Comparison of ENCODE assay signal across 24 cellular contexts in genomic region chr21:45084121-45084520, GRCh38. TPM values are rescaled to one million over a fixed set of nuclear protein-coding genes. Genes with fewer than 3 reads are reported as not detected.
DNase-seq lines count a peak whose midpoint lies in the region; ATAC-seq and TF ChIP-seq lines count a peak whose summit lies in the region.
"Had no signal": no experiment of that assay in that cellular context is flagged by ENCODE, and none has a peak within 500 bp of the region (broad histone marks: within the 10 kb centered on the region; RNA-seq: fewer than 3 reads in every experiment).

No MANE protein-coding gene starts in this region.

- H3K36me3 ChIP-seq in ascending aorta (peaks cover 9 to 15% of the 10 kb centered on the region in 2 donors), tibial artery (peaks cover 10 to 18% (median 14%) of the 10 kb centered on the region in 3 donors)
- H3K36me3 ChIP-seq: adrenal gland, breast epithelium, colonic mucosa had no signal

- intact Hi-C loops in ascending aorta (cut with DNase I), result no loop called here
- intact Hi-C loops in tibial artery (cut with DNase I; ENCODE audit: low total_unique reads), result loop anchor here (5.0 kb wide), 1 partner anchor 43 kb away; no protein-coding TSS in a partner anchor

- H3K4me1 ChIP-seq in ascending aorta (peaks cover 6 to 26% of the 10 kb centered on the region in 2 donors), tibial artery (peaks cover 0 to 100% (median 75%) of the 10 kb centered on the region in 4 donors)
- H3K4me1 ChIP-seq: breast epithelium, colonic mucosa had no signal

- DNase-seq in stimulated activated CD4-positive, alpha-beta T cell treated with anti-CD3 and anti-CD28 coated beads, Interleukin-15, amount 100 ng/mL, for 24 hours, result peak; percentile 31
- no peak for DNase-seq in stimulated activated CD4-positive, alpha-beta T cell treated with anti-CD3 and anti-CD28 coated beads, Interleukin-4, amount 100 ng/mL, for 4 hours
- no peak for DNase-seq in T-helper 2 cell treated with Interferon-gamma antibody and Interleukin-4, amounts not matched to agents 5 μg/mL and 100 μg/mL, for 36 hours (ENCODE audit: low spot score)
- DNase-seq in ascending aorta (ENCODE audit: low spot score in 2 of 2), result no peak
- DNase-seq in tibial artery, result no peak
- DNase-seq: colonic mucosa; COR-L47; H9; kidney; NCI-H1694; NCI-H526 treated with DMSO at 0.1 percent for 48 hours; nucleus accumbens; SK-N-SH; stimulated activated CD4-positive, alpha-beta T cell treated with anti-CD3 and anti-CD28 coated beads, Interleukin-1b, Interleukin-23, amount 100 ng/mL, for 48 hours; T-helper 9 cell had no signal

- peak overlapping the region; percentile 73 for H3K27ac Mint-ChIP-seq in T-helper 2 cell treated with Interferon-gamma antibody and Interleukin-4, amounts not matched to agents 5 μg/mL and 100 μg/mL, for 36 hours
- H3K27ac Mint-ChIP-seq: stimulated activated memory B cell treated with anti-CD40 and anti-IgM and Interleukin-4, amounts not matched to agents 10 μg/mL and 1 μg/mL and 100 μg/mL, for 72 hours had no signal

- H3K36me3 Mint-ChIP-seq in T-helper 2 cell treated with Interferon-gamma antibody and Interleukin-4, amounts not matched to agents 5 μg/mL and 100 μg/mL, for 36 hours (ENCODE audit: low read depth), result peaks cover 35% of the 10 kb centered on the region

- no peaks in the 10 kb centered on the region for H3K27me3 Mint-ChIP-seq in T-helper 2 cell treated with Interferon-gamma antibody and Interleukin-4, amounts not matched to agents 5 μg/mL and 100 μg/mL, for 36 hours (ENCODE audit: low read depth)
- H3K27me3 Mint-ChIP-seq: stimulated activated memory B cell treated with anti-CD40 and anti-IgM and Interleukin-4, amounts not matched to agents 10 μg/mL and 1 μg/mL and 100 μg/mL, for 72 hours had no signal

- no peak overlapping the region for H3K4me3 ChIP-seq in ascending aorta
- no peak overlapping the region for H3K4me3 ChIP-seq in tibial artery
- H3K4me3 ChIP-seq: adrenal gland, breast epithelium, colonic mucosa, K562, lung, tibial nerve had no signal

- H3K4me1 Mint-ChIP-seq in T-helper 2 cell treated with Interferon-gamma antibody and Interleukin-4, amounts not matched to agents 5 μg/mL and 100 μg/mL, for 36 hours (ENCODE audit: low read depth), result peaks cover 92% of the 10 kb centered on the region

- ATAC-seq in HG03025 (IDR thresholded peaks at IDR 0.05; ENCODE audit: low FRiP score, unreplicated experiment), result no peak
- ATAC-seq in HG03565 (IDR thresholded peaks at IDR 0.05; ENCODE audit: unreplicated experiment), result no peak
- ATAC-seq: K562; stimulated activated memory B cell treated with anti-CD40 and anti-IgM and Interleukin-4, amounts not matched to agents 10 μg/mL and 1 μg/mL and 100 μg/mL, for 72 hours had no signal

- H3K9me3 ChIP-seq in ascending aorta, result no peaks in the 10 kb centered on the region
- no peaks in the 10 kb centered on the region for H3K9me3 ChIP-seq in tibial artery
- H3K9me3 ChIP-seq: adrenal gland, breast epithelium, colonic mucosa, SK-N-SH, tibial nerve had no signal

- H3K27ac ChIP-seq in ascending aorta, result peak overlapping the region; percentile 20 to 26
- H3K27ac ChIP-seq in tibial artery, result peak overlapping the region; percentile 39 to 95
- H3K27ac ChIP-seq: adrenal gland, breast epithelium, colonic mucosa, RWPE1, tibial nerve had no signal

- H3K27me3 ChIP-seq in ascending aorta, result no peaks in the 10 kb centered on the region
- no peaks in the 10 kb centered on the region for H3K27me3 ChIP-seq in tibial artery
- H3K27me3 ChIP-seq: adrenal gland, breast epithelium, colonic mucosa, tibial nerve had no signal

- peak overlapping the region; percentile 9 for H3K4me3 Mint-ChIP-seq in T-helper 2 cell treated with Interferon-gamma antibody and Interleukin-4, amounts not matched to agents 5 μg/mL and 100 μg/mL, for 36 hours
- H3K4me3 Mint-ChIP-seq: H9; stimulated activated memory B cell treated with anti-CD40 and anti-IgM and Interleukin-4, amounts not matched to agents 10 μg/mL and 1 μg/mL and 100 μg/mL, for 72 hours had no signal

- TF ChIP-seq CTCF in ascending aorta (IDR thresholded peaks at IDR 0.05) (no peak), tibial artery (IDR thresholded peaks at IDR 0.05) (no peak)

- H3K9me3 Mint-ChIP-seq in T-helper 2 cell treated with Interferon-gamma antibody and Interleukin-4, amounts not matched to agents 5 μg/mL and 100 μg/mL, for 36 hours, result no peaks in the 10 kb centered on the region
- H3K9me3 Mint-ChIP-seq: H9; stimulated activated memory B cell treated with anti-CD40 and anti-IgM and Interleukin-4, amounts not matched to agents 10 μg/mL and 1 μg/mL and 100 μg/mL, for 72 hours had no signal

RNA-seq across cellular contexts. Expression of gene ADARB1, which starts 9.7 kb away (rescaled TPM):
- total RNA-seq in ascending aorta, result 82.9 TPM
